12 cellular contexts compared by ENCODE assay signal in genomic region chr2:240225660-240226475, GRCh38.
A peak's percentile ranks its signal among the peaks of the same experiment; 100 is the strongest.
DNase-seq lines count a peak whose midpoint lies in the region; ATAC-seq and TF ChIP-seq lines count a peak whose summit lies in the region.
"Had no signal": no experiment of that assay in that cellular context is flagged by ENCODE, and none has a peak within 500 bp of the region (broad histone marks: within the 10 kb centered on the region; RNA-seq: fewer than 3 reads in every experiment).

No MANE protein-coding gene starts in this region.

- no peaks in the 10 kb centered on the region for H3K9me2 ChIP-seq in SK-N-SH
- H3K9me2 ChIP-seq in Loucy (replicated peaks; ENCODE audit: low read depth, low read length): no peaks in the 10 kb centered on the region

- no peak overlapping the region for H4K8ac ChIP-seq in trophoblast cell (ENCODE audit: low read depth, low read length)

- CTCF ChIA-PET in SK-N-SH (lab: Yijun Ruan, JAX): interaction anchor here (0.7 to 1.2 kb wide), 2 partner anchors 11 to 211 kb away, joined by 4 read pairs; no protein-coding TSS in a partner anchor

- no peak overlapping the region for H3K9ac ChIP-seq in SK-N-SH
- no peak overlapping the region for H3K9ac ChIP-seq in Loucy (ENCODE audit: low read depth, low read length, poor library complexity, severe bottlenecking)
- no peak overlapping the region for H3K9ac ChIP-seq in colonic mucosa (ENCODE audit: low read depth in 2 of 2, low read length in 2 of 2)
- no peak overlapping the region for H3K9ac ChIP-seq in trophoblast cell (ENCODE audit: low read length)

- H3K9me3 ChIP-seq in SK-N-SH: no peaks in the 10 kb centered on the region
- peaks cover 5% of the 10 kb centered on the region; the same call in 1 of the 2 replicates for H3K9me3 ChIP-seq in Loucy (ENCODE audit: insufficient read depth, low read depth, low read length)
- no peaks in the 10 kb centered on the region for H3K9me3 ChIP-seq in colonic mucosa
- H3K9me3 ChIP-seq in trophoblast cell (ENCODE audit: insufficient read depth, low read depth, low read length): peaks cover 18% of the 10 kb centered on the region
- H3K9me3 ChIP-seq: gastrocnemius medialis had no signal

- H3K79me1 ChIP-seq in trophoblast cell (ENCODE audit: low read length): no peaks in the 10 kb centered on the region

- H3K79me2 ChIP-seq in SK-N-SH (ENCODE audit: insufficient read depth) (no peaks in the 10 kb centered on the region), Loucy (ENCODE audit: insufficient read depth, low read length) (no peaks in the 10 kb centered on the region), trophoblast cell (ENCODE audit: control insufficient read depth, insufficient read depth, low read length, poor library complexity) (no peaks in the 10 kb centered on the region)

- no peak overlapping the region for H3K18ac ChIP-seq in trophoblast cell (ENCODE audit: low read length)

- H2AFZ ChIP-seq in SK-N-SH (ENCODE audit: low read depth) (no peak overlapping the region), Loucy (ENCODE audit: low read length) (no peak overlapping the region), trophoblast cell (ENCODE audit: insufficient read depth, low read length, poor library complexity) (no peak overlapping the region)

- no peak overlapping the region for H2AK5ac ChIP-seq in trophoblast cell (ENCODE audit: low read length)

- POLR2A ChIA-PET in SK-N-SH (lab: Yijun Ruan, JAX): no interaction called here

- H3K4me1 ChIP-seq in SK-N-SH (ENCODE audit: control insufficient read depth in 1 of 2, insufficient read depth in 2 of 2, low read depth in 1 of 2, low read length in 1 of 2): no peaks in the 10 kb centered on the region; a peak in 1 of 4 replicates
- no peaks in the 10 kb centered on the region for H3K4me1 ChIP-seq in Loucy (ENCODE audit: insufficient read depth, low read length, poor library complexity, severe bottlenecking)
- no peaks in the 10 kb centered on the region for H3K4me1 ChIP-seq in colonic mucosa
- H3K4me1 ChIP-seq in trophoblast cell (ENCODE audit: control insufficient read depth in 1 of 2, insufficient read depth in 2 of 2, low read length in 2 of 2): peaks cover 0 to 3% of the 10 kb centered on the region in 2 experiments
- H3K4me1 ChIP-seq: Caco-2 had no signal

- H3K4ac ChIP-seq in trophoblast cell (ENCODE audit: low read depth, low read length): no peak overlapping the region

- no peak overlapping the region for H3K4me2 ChIP-seq in SK-N-SH
- no peak overlapping the region for H3K4me2 ChIP-seq in Loucy (ENCODE audit: low read depth, low read length, poor library complexity, severe bottlenecking)
- H3K4me2 ChIP-seq in trophoblast cell (ENCODE audit: low read length): no peak overlapping the region

- DNase-seq in SK-N-SH (no peak), colonic mucosa (peak; percentile 7), trophoblast cell (no peak), middle frontal gyrus (ENCODE audit: extremely low spot score, low spot score) (no peak), NCI-H510A (lab: John Stamatoyannopoulos, UW) (no peak)
- DNase-seq: gastrocnemius medialis had no signal

- H2BK12ac ChIP-seq in trophoblast cell (ENCODE audit: low read length): no peak overlapping the region

- H4K20me1 ChIP-seq in SK-N-SH (ENCODE audit: insufficient read depth) (no peaks in the 10 kb centered on the region), Loucy (ENCODE audit: insufficient read depth, low read length, poor library complexity, severe bottlenecking) (no peaks in the 10 kb centered on the region)

- TF ChIP-seq RAD21 in SK-N-SH (IDR thresholded peaks at IDR 0.05; ENCODE audit: low read length): peak; percentile 20; the same call in 1 of the 2 replicates

- H3K4me3 ChIP-seq in SK-N-SH (ENCODE audit: low read depth in 2 of 2, low read length in 1 of 2) (no peak overlapping the region), Loucy (ENCODE audit: low read length, poor library complexity, severe bottlenecking) (no peak overlapping the region), colonic mucosa (no peak overlapping the region), trophoblast cell (ENCODE audit: low read depth, low read length) (no peak overlapping the region)
- H3K4me3 ChIP-seq: gastrocnemius medialis had no signal

- H2BK5ac ChIP-seq in trophoblast cell (ENCODE audit: low read depth, low read length, poor library complexity): no peak overlapping the region

- ATAC-seq in SK-N-SH treated with all-trans-retinoic acid at 6 μM for 48 hours (no peak), GM18907 (IDR thresholded peaks at IDR 0.05; ENCODE audit: unreplicated experiment) (no peak)
- ATAC-seq: activated CD4-positive, CD25-positive, alpha-beta regulatory T cell treated with anti-CD3 and anti-CD28 coated beads, Interleukin-2, amount 50 U/mL, for 24 hours; activated T-cell treated with anti-CD3 and anti-CD28 coated beads, Interleukin-2, amount 50 U/mL, for 4 hours; gastrocnemius medialis had no signal

- H3K27ac ChIP-seq in SK-N-SH (ENCODE audit: low read depth in 2 of 2, low read length in 1 of 2) (no peak overlapping the region), colonic mucosa (no peak overlapping the region), trophoblast cell (ENCODE audit: low read depth, low read length) (no peak overlapping the region)
- H3K27ac ChIP-seq: gastrocnemius medialis had no signal

- TF ChIP-seq CTCF in SK-N-SH (IDR thresholded peaks at IDR 0.05) (no peak), Loucy (conservative IDR thresholded peaks at IDR 0.05; ENCODE audit: low read length) (peak; percentile 42), colonic mucosa (IDR thresholded peaks at IDR 0.05) (no peak)

- peak overlapping the region; percentile 50 for H3K23ac ChIP-seq in trophoblast cell (ENCODE audit: low read length)

- intact Hi-C loops in colonic mucosa (cut with DNase I): no loop called here

- no peak for TF ChIP-seq EP300 in SK-N-SH (IDR thresholded peaks at IDR 0.05; ENCODE audit: borderline replicate concordance in 1 of 2, low read depth in 1 of 2, low read length in 1 of 2)

- no peaks in the 10 kb centered on the region for H3K36me3 ChIP-seq in SK-N-SH (replicated peaks in 1 of 2; ENCODE audit: control insufficient read depth in 1 of 2, insufficient read depth in 2 of 2, low read length in 1 of 2)
- no peaks in the 10 kb centered on the region for H3K36me3 ChIP-seq in Loucy (ENCODE audit: insufficient read depth, low read length)
- no peaks in the 10 kb centered on the region for H3K36me3 ChIP-seq in colonic mucosa
- H3K36me3 ChIP-seq in trophoblast cell (ENCODE audit: control insufficient read depth in 1 of 2, insufficient read depth in 2 of 2, low read length in 2 of 2): no peaks in the 10 kb centered on the region
- H3K36me3 ChIP-seq: gastrocnemius medialis had no signal

- H2BK120ac ChIP-seq in trophoblast cell (ENCODE audit: insufficient read depth, low read length, poor library complexity): no peak overlapping the region

- no peaks in the 10 kb centered on the region for H3K27me3 ChIP-seq in SK-N-SH (ENCODE audit: insufficient read depth)
- H3K27me3 ChIP-seq in Loucy (ENCODE audit: insufficient read depth, low read length, poor library complexity, severe bottlenecking): no peaks in the 10 kb centered on the region
- no peaks in the 10 kb centered on the region for H3K27me3 ChIP-seq in colonic mucosa
- H3K27me3 ChIP-seq in trophoblast cell (ENCODE audit: insufficient read depth, low read length): no peaks in the 10 kb centered on the region
- H3K27me3 ChIP-seq: gastrocnemius medialis had no signal

- no peak overlapping the region for H4K12ac ChIP-seq in trophoblast cell (ENCODE audit: low read depth, low read length)

- H3F3A ChIP-seq in SK-N-SH (replicated peaks; ENCODE audit: insufficient read depth) (no peaks in the 10 kb centered on the region), Loucy (ENCODE audit: low read depth) (no peaks in the 10 kb centered on the region)

- 53% methylated on average over 8 of the region's 8 CpGs for WGBS in SK-N-SH (ENCODE audit: low lambda C conversion rate)
- WGBS in trophoblast cell (ENCODE audit: extremely low coverage, insufficient coverage, insufficient read length): no CpG with 5 or more reads among the region's 8 CpGs

- H4K91ac ChIP-seq in trophoblast cell (ENCODE audit: low read depth, low read length): no peak overlapping the region

- H3K14ac ChIP-seq in trophoblast cell (ENCODE audit: low read length): no peak overlapping the region

TF ChIP-seq in SK-N-SH, 30 proteins besides CTCF, POLR2A, EP300 and RAD21:
- TF ChIP-seq USF1 (IDR thresholded peaks at IDR 0.05; ENCODE audit: borderline replicate concordance, low read depth) (no peak), MXI1 (IDR thresholded peaks at IDR 0.05; ENCODE audit: low read depth, low read length) (no peak), TCF12 (IDR thresholded peaks at IDR 0.05) (no peak), RCOR1 (IDR thresholded peaks at IDR 0.05; ENCODE audit: low read length) (no peak), SIN3A (IDR thresholded peaks at IDR 0.05; ENCODE audit: borderline replicate concordance, low read depth, low read length) (no peak), RFX5 (IDR thresholded peaks at IDR 0.05; ENCODE audit: low read length) (no peak), SMC3 (IDR thresholded peaks at IDR 0.05; ENCODE audit: low read depth, low read length) (no peak)

TF ChIP-seq in SK-N-SH treated with all-trans-retinoic acid at 6 μM for 48 hours, 23 proteins besides CTCF, POLR2A, EP300 and RAD21 (continues in another document):
- TF ChIP-seq CSRNP3 (CRISPR knock-in tag; IDR thresholded peaks at IDR 0.05) (no peak), ZNF565 (CRISPR knock-in tag; conservative IDR thresholded peaks at IDR 0.05; ENCODE audit: low read depth) (no peak), GLIS3 (CRISPR knock-in tag; IDR thresholded peaks at IDR 0.05) (no peak), ESRRG (CRISPR knock-in tag; IDR thresholded peaks at IDR 0.05) (no peak), CSDC2 (CRISPR knock-in tag; IDR thresholded peaks at IDR 0.05) (no peak)
